1 cellular context compared by ENCODE assay signal in the genomic region with DNA sequence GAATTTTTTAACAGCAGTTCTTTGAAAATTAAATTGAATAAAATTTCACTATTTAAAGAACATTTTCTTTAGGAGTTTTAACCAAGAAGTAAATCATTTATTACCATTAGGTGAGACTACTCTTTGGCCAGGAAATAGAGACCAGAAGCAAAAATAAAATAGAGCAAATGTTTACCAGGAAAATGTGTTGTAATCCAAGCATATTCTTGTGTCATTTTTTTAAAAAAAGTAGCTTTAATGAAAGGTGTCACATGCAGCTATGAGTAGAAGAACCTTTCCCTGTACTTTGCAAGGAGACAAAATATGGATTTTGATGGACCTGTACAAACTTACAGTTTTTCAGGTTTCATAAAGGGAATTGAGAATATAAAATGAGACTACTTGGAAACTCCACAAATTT.
TF ChIP-seq lines count a peak whose summit lies in the region.

No MANE protein-coding gene starts in this region.

TF ChIP-seq in HepG2, 621 proteins besides CTCF, POLR2A, EP300 and RAD21 (continued from another document and continues in another):
- TF ChIP-seq, protein P1, sequence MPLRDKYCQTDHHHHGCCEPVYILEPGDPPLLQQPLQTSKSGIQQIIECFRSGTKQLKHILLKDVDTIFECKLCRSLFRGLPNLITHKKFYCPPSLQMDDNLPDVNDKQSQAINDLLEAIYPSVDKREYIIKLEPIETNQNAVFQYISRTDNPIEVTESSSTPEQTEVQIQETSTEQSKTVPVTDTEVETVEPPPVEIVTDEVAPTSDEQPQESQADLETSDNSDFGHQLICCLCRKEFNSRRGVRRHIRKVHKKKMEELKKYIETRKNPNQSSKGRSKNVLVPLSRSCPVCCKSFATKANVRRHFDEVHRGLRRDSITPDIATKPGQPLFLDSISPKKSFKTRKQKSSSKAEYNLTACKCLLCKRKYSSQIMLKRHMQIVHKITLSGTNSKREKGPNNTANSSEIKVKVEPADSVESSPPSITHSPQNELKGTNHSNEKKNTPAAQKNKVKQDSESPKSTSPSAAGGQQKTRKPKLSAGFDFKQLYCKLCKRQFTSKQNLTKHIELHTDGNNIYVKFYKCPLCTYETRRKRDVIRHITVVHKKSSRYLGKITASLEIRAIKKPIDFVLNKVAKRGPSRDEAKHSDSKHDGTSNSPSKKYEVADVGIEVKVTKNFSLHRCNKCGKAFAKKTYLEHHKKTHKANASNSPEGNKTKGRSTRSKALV (CRISPR knock-in tag; IDR thresholded peaks at IDR 0.05) = no peak
- TF ChIP-seq ZNF296 (CRISPR knock-in tag; conservative IDR thresholded peaks at IDR 0.05) = no peak
- no peak for TF ChIP-seq CCDC6 (CRISPR knock-in tag; IDR thresholded peaks at IDR 0.05)
- peak; percentile 41; the same call in 1 of the 2 replicates for TF ChIP-seq NCOA2 (CRISPR knock-in tag; IDR thresholded peaks at IDR 0.05)
- TF ChIP-seq, protein P2, sequence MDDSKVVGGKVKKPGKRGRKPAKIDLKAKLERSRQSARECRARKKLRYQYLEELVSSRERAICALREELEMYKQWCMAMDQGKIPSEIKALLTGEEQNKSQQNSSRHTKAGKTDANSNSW (CRISPR knock-in tag; IDR thresholded peaks at IDR 0.05; ENCODE audit: borderline replicate concordance) = no peak
- TF ChIP-seq, protein P3, sequence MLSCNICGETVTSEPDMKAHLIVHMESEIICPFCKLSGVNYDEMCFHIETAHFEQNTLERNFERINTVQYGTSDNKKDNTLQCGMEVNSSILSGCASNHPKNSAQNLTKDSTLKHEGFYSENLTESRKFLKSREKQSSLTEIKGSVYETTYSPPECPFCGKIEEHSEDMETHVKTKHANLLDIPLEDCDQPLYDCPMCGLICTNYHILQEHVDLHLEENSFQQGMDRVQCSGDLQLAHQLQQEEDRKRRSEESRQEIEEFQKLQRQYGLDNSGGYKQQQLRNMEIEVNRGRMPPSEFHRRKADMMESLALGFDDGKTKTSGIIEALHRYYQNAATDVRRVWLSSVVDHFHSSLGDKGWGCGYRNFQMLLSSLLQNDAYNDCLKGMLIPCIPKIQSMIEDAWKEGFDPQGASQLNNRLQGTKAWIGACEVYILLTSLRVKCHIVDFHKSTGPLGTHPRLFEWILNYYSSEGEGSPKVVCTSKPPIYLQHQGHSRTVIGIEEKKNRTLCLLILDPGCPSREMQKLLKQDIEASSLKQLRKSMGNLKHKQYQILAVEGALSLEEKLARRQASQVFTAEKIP (CRISPR knock-in tag; IDR thresholded peaks at IDR 0.05; ENCODE audit: borderline replicate concordance) = no peak
- 0 out of 2 replicates have a peak, but pooled peaks have one; percentile 34 for TF ChIP-seq CREM (IDR thresholded peaks at IDR 0.05)
- TF ChIP-seq CREM (CRISPR knock-in tag; IDR thresholded peaks at IDR 0.05) = no peak
- no peak for TF ChIP-seq ZNF430 (CRISPR knock-in tag; IDR thresholded peaks at IDR 0.05)
- no peak for TF ChIP-seq SP1 (IDR thresholded peaks at IDR 0.05)
- no peak for TF ChIP-seq SP1 (CRISPR knock-in tag; IDR thresholded peaks at IDR 0.05)
- TF ChIP-seq, protein P4, sequence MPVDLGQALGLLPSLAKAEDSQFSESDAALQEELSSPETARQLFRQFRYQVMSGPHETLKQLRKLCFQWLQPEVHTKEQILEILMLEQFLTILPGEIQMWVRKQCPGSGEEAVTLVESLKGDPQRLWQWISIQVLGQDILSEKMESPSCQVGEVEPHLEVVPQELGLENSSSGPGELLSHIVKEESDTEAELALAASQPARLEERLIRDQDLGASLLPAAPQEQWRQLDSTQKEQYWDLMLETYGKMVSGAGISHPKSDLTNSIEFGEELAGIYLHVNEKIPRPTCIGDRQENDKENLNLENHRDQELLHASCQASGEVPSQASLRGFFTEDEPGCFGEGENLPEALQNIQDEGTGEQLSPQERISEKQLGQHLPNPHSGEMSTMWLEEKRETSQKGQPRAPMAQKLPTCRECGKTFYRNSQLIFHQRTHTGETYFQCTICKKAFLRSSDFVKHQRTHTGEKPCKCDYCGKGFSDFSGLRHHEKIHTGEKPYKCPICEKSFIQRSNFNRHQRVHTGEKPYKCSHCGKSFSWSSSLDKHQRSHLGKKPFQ (CRISPR knock-in tag; IDR thresholded peaks at IDR 0.05; ENCODE audit: insufficient replicate concordance) = no peak
- TF ChIP-seq FOXA3 (CRISPR knock-in tag; IDR thresholded peaks at IDR 0.05) = 0 out of 2 replicates have a peak, but pooled peaks have one; percentile 50
- TF ChIP-seq, protein P5, sequence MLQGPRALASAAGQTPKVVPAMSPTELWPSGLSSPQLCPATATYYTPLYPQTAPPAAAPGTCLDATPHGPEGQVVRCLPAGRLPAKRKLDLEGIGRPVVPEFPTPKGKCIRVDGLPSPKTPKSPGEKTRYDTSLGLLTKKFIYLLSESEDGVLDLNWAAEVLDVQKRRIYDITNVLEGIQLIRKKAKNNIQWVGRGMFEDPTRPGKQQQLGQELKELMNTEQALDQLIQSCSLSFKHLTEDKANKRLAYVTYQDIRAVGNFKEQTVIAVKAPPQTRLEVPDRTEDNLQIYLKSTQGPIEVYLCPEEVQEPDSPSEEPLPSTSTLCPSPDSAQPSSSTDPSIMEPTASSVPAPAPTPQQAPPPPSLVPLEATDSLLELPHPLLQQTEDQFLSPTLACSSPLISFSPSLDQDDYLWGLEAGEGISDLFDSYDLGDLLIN (CRISPR knock-in tag; IDR thresholded peaks at IDR 0.05; ENCODE audit: borderline replicate concordance) = no peak
- TF ChIP-seq ONECUT2 (CRISPR knock-in tag; IDR thresholded peaks at IDR 0.05) = no peak
- TF ChIP-seq CEBPB (IDR thresholded peaks at IDR 0.05; ENCODE audit: borderline replicate concordance, low read depth, low read length) = peak; percentile 80
- no peak for TF ChIP-seq NKX3-1 (CRISPR knock-in tag; IDR thresholded peaks at IDR 0.05)
- no peak for TF ChIP-seq SALL2 (CRISPR knock-in tag; IDR thresholded peaks at IDR 0.05)
- TF ChIP-seq CEBPG (CRISPR knock-in tag; IDR thresholded peaks at IDR 0.05) = peak; percentile 81
- no peak for TF ChIP-seq TMF1 (CRISPR knock-in tag; IDR thresholded peaks at IDR 0.05; ENCODE audit: low read depth)
- TF ChIP-seq ISL2 (CRISPR knock-in tag; IDR thresholded peaks at IDR 0.05) = 0 out of 2 replicates have a peak, but pooled peaks have one; percentile 16
- TF ChIP-seq TCF7L2 (IDR thresholded peaks at IDR 0.05; ENCODE audit: low read depth, low read length) = no peak
- 0 out of 2 replicates have a peak, but pooled peaks have one; percentile 45 for TF ChIP-seq MIXL1 (CRISPR knock-in tag; IDR thresholded peaks at IDR 0.05)
- TF ChIP-seq, protein P6, sequence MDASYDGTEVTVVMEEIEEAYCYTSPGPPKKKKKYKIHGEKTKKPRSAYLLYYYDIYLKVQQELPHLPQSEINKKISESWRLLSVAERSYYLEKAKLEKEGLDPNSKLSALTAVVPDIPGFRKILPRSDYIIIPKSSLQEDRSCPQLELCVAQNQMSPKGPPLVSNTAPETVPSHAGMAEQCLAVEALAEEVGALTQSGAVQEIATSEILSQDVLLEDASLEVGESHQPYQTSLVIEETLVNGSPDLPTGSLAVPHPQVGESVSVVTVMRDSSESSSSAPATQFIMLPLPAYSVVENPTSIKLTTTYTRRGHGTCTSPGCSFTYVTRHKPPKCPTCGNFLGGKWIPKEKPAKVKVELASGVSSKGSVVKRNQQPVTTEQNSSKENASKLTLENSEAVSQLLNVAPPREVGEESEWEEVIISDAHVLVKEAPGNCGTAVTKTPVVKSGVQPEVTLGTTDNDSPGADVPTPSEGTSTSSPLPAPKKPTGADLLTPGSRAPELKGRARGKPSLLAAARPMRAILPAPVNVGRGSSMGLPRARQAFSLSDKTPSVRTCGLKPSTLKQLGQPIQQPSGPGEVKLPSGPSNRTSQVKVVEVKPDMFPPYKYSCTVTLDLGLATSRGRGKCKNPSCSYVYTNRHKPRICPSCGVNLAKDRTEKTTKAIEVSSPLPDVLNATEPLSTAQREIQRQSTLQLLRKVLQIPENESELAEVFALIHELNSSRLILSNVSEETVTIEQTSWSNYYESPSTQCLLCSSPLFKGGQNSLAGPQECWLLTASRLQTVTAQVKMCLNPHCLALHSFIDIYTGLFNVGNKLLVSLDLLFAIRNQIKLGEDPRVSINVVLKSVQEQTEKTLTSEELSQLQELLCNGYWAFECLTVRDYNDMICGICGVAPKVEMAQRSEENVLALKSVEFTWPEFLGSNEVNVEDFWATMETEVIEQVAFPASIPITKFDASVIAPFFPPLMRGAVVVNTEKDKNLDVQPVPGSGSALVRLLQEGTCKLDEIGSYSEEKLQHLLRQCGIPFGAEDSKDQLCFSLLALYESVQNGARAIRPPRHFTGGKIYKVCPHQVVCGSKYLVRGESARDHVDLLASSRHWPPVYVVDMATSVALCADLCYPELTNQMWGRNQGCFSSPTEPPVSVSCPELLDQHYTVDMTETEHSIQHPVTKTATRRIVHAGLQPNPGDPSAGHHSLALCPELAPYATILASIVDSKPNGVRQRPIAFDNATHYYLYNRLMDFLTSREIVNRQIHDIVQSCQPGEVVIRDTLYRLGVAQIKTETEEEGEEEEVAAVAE (CRISPR knock-in tag; IDR thresholded peaks at IDR 0.05; ENCODE audit: borderline replicate concordance) = no peak
- TF ChIP-seq ELF3 (CRISPR knock-in tag; IDR thresholded peaks at IDR 0.05) = peak; percentile 31; the same call in 1 of the 2 replicates
- TF ChIP-seq BCL6 (CRISPR knock-in tag; IDR thresholded peaks at IDR 0.05) = 0 out of 2 replicates have a peak, but pooled peaks have one; percentile 24
- TF ChIP-seq, protein P7, sequence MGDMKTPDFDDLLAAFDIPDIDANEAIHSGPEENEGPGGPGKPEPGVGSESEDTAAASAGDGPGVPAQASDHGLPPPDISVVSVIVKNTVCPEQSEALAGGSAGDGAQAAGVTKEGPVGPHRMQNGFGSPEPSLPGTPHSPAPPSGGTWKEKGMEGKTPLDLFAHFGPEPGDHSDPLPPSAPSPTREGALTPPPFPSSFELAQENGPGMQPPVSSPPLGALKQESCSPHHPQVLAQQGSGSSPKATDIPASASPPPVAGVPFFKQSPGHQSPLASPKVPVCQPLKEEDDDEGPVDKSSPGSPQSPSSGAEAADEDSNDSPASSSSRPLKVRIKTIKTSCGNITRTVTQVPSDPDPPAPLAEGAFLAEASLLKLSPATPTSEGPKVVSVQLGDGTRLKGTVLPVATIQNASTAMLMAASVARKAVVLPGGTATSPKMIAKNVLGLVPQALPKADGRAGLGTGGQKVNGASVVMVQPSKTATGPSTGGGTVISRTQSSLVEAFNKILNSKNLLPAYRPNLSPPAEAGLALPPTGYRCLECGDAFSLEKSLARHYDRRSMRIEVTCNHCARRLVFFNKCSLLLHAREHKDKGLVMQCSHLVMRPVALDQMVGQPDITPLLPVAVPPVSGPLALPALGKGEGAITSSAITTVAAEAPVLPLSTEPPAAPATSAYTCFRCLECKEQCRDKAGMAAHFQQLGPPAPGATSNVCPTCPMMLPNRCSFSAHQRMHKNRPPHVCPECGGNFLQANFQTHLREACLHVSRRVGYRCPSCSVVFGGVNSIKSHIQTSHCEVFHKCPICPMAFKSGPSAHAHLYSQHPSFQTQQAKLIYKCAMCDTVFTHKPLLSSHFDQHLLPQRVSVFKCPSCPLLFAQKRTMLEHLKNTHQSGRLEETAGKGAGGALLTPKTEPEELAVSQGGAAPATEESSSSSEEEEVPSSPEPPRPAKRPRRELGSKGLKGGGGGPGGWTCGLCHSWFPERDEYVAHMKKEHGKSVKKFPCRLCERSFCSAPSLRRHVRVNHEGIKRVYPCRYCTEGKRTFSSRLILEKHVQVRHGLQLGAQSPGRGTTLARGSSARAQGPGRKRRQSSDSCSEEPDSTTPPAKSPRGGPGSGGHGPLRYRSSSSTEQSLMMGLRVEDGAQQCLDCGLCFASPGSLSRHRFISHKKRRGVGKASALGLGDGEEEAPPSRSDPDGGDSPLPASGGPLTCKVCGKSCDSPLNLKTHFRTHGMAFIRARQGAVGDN (CRISPR knock-in tag; IDR thresholded peaks at IDR 0.05) = no peak
- TF ChIP-seq, protein P8, sequence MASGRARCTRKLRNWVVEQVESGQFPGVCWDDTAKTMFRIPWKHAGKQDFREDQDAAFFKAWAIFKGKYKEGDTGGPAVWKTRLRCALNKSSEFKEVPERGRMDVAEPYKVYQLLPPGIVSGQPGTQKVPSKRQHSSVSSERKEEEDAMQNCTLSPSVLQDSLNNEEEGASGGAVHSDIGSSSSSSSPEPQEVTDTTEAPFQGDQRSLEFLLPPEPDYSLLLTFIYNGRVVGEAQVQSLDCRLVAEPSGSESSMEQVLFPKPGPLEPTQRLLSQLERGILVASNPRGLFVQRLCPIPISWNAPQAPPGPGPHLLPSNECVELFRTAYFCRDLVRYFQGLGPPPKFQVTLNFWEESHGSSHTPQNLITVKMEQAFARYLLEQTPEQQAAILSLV (CRISPR knock-in tag; IDR thresholded peaks at IDR 0.05; ENCODE audit: borderline replicate concordance) = no peak
- TF ChIP-seq, protein P9, sequence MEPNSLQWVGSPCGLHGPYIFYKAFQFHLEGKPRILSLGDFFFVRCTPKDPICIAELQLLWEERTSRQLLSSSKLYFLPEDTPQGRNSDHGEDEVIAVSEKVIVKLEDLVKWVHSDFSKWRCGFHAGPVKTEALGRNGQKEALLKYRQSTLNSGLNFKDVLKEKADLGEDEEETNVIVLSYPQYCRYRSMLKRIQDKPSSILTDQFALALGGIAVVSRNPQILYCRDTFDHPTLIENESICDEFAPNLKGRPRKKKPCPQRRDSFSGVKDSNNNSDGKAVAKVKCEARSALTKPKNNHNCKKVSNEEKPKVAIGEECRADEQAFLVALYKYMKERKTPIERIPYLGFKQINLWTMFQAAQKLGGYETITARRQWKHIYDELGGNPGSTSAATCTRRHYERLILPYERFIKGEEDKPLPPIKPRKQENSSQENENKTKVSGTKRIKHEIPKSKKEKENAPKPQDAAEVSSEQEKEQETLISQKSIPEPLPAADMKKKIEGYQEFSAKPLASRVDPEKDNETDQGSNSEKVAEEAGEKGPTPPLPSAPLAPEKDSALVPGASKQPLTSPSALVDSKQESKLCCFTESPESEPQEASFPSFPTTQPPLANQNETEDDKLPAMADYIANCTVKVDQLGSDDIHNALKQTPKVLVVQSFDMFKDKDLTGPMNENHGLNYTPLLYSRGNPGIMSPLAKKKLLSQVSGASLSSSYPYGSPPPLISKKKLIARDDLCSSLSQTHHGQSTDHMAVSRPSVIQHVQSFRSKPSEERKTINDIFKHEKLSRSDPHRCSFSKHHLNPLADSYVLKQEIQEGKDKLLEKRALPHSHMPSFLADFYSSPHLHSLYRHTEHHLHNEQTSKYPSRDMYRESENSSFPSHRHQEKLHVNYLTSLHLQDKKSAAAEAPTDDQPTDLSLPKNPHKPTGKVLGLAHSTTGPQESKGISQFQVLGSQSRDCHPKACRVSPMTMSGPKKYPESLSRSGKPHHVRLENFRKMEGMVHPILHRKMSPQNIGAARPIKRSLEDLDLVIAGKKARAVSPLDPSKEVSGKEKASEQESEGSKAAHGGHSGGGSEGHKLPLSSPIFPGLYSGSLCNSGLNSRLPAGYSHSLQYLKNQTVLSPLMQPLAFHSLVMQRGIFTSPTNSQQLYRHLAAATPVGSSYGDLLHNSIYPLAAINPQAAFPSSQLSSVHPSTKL (CRISPR knock-in tag; IDR thresholded peaks at IDR 0.05) = peak; percentile 58; the same call in 1 of the 2 replicates
